Comparison of ENCODE assay signal across 1 cellular context in the genomic region with DNA sequence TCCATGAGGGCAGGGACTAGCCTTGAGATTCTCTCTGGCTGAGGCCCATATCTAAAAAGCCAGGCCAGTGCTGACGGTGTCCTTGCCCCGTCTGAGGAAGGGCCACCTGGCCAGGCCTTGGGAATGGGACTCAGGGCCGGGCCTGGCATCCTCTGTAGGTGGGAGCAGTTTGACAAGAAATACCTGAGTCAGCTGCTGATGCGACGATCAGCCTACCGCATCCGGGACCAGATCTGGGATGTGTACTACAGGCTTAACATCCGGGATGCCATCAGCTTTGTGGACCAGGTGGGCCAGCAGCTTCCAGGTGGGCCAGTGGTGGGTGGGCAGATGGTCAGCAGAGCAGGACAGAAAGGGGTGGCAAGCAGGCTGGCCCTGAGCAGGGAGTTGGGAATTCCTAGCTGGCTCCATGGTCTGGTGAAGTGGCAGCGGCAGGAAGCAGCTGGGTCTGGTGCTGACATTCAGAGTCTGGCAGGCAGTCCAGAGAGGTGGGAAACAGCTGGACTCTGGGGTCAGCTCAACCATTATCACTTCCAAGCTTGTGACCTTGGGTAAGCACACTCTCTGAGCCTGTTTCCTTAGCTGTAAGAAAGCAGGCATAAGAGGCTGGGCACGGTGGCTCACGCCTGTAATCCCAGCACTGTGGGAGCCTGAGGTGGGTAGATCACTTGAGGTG.
TF ChIP-seq lines count a peak whose summit lies in the region.

No MANE protein-coding gene starts in this region.

TF ChIP-seq in endothelial cell of umbilical vein, 7 proteins besides CTCF, POLR2A, EP300 and RAD21:
- TF ChIP-seq POLR2AphosphoS5 (IDR thresholded peaks at IDR 0.05; ENCODE audit: insufficient read depth, low read depth, low read length) = peak; percentile 69
- TF ChIP-seq GATA2 (IDR thresholded peaks at IDR 0.05; ENCODE audit: insufficient read depth, insufficient read length, low read depth, low read length) = no peak
